In the genomic region with DNA sequence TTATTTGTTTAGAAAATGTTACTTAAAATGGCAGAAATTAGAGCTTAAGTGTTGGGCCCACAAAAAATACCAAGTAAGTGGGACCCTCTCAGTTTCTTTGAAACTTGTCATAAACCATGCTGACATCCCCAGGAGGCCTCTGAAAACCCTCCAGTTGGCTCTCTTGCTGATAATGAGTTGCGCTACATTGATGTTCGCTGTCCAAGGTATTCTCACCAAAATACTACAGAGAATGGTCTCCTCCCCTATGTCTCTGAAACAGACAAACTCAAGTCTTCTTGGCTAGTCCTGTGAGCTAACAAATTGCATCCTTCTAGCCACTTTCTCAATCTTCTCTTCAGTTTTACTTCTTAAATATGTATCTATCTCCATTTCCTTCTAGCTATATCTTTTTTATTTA, we compare ENCODE assay signal across 18 cellular contexts.
DNase-seq lines count a peak whose midpoint lies in the region; ATAC-seq and TF ChIP-seq lines count a peak whose summit lies in the region.
"Had no signal": no experiment of that assay in that cellular context is flagged by ENCODE, and none has a peak within 500 bp of the region (broad histone marks: within the 10 kb centered on the region; RNA-seq: fewer than 3 reads in every experiment).

No MANE protein-coding gene starts in this region.

- H4K20me1 ChIP-seq in HCT116 (ENCODE audit: insufficient read depth) (no peaks in the 10 kb centered on the region), neural progenitor cell (ENCODE audit: low read depth) (no peaks in the 10 kb centered on the region)

- no peak for TF ChIP-seq CTCF in HCT116 (IDR thresholded peaks at IDR 0.05 in 2 of 3, conservative IDR thresholded peaks at IDR 0.05 in 1 of 3; ENCODE audit: borderline replicate concordance in 1 of 3, insufficient read depth in 1 of 3, low read depth in 2 of 3, low read length in 2 of 3)
- no peak for TF ChIP-seq CTCF in NB4 (IDR thresholded peaks at IDR 0.05; ENCODE audit: low read depth, low read length)
- no peak for TF ChIP-seq CTCF in epithelial cell of esophagus (IDR thresholded peaks at IDR 0.05; ENCODE audit: insufficient read depth, low read depth, low read length, missing control alignments)
- TF ChIP-seq CTCF in neural progenitor cell (IDR thresholded peaks at IDR 0.05), result no peak

- H3K9ac ChIP-seq in HCT116 (ENCODE audit: low read length), result no peak overlapping the region
- H3K9ac ChIP-seq in neural progenitor cell, result no peak overlapping the region

- H3F3A ChIP-seq in neural progenitor cell (ENCODE audit: low read depth), result peaks cover 12% of the 10 kb centered on the region

- no peak overlapping the region for H3K4me3 ChIP-seq in HCT116 (replicated peaks in 1 of 2; ENCODE audit: low read depth in 1 of 2, low read length in 2 of 2)
- H3K4me3 ChIP-seq in NB4 (ENCODE audit: low read depth, low read length), result no peak overlapping the region
- H3K4me3 ChIP-seq in epithelial cell of esophagus (ENCODE audit: low read length), result no peak overlapping the region
- H3K4me3 ChIP-seq in neural progenitor cell, result no peak overlapping the region
- H3K4me3 ChIP-seq: body of pancreas, lung had no signal

- peaks cover 41 to 83% of the 10 kb centered on the region in 2 experiments for H3K4me1 ChIP-seq in HCT116 (ENCODE audit: control insufficient read depth in 1 of 2, insufficient read depth in 2 of 2, low read length in 2 of 2)
- H3K4me1 ChIP-seq in neural progenitor cell, result peaks cover 22% of the 10 kb centered on the region

- H2AFZ ChIP-seq in HCT116 (ENCODE audit: low read depth, low read length, poor library complexity, severe bottlenecking) (no peak overlapping the region), neural progenitor cell (replicated peaks) (no peak overlapping the region)

- TF ChIP-seq POLR2A in HCT116 (IDR thresholded peaks at IDR 0.05; ENCODE audit: borderline replicate concordance, extremely low read depth, insufficient read depth, insufficient read length) (no peak), NB4 (IDR thresholded peaks at IDR 0.05; ENCODE audit: extremely low read depth, insufficient read length) (no peak)

- H3K27ac ChIP-seq in HCT116 (ENCODE audit: low read depth, low read length), result peak overlapping the region; percentile 93; the same call in 1 of the 2 replicates
- H3K27ac ChIP-seq in neural progenitor cell, result no peak overlapping the region
- H3K27ac ChIP-seq: VCaP had no signal

- H3K9me2 ChIP-seq in HCT116 (ENCODE audit: insufficient read depth), result no peaks in the 10 kb centered on the region

- H3K9me3 Mint-ChIP-seq in neural progenitor cell, result no peaks in the 10 kb centered on the region
- H3K9me3 Mint-ChIP-seq: activated CD4-positive, alpha-beta memory T cell treated with anti-CD3 and anti-CD28 coated beads, Interleukin-2, amount 10 ng/mL, durations not matched to agents 7 days and 5 days; activated naive CD4-positive, alpha-beta T cell treated with anti-CD3 and anti-CD28 coated beads, Interleukin-2, amount 50 U/mL, for 24 hours; activated T-cell treated with anti-CD3 and anti-CD28 coated beads, Interleukin-2, amount 50 U/mL, for 4 hours; dendritic cell treated with granulocyte-macrophage colony-stimulating factor and Interleukin-4, amounts not matched to agents 40 ng/mL and 50 ng/mL, for 4 days; naive thymus-derived CD8-positive, alpha-beta T cell had no signal

- H3K9me3 ChIP-seq in HCT116 (ENCODE audit: control insufficient read depth in 1 of 2, insufficient read depth in 1 of 2, low read depth in 1 of 2, low read length in 2 of 2) (no peaks in the 10 kb centered on the region), neural progenitor cell (ENCODE audit: low read depth) (no peaks in the 10 kb centered on the region)
- H3K9me3 ChIP-seq: body of pancreas had no signal

- BruUV-seq in HCT116 (replicated peaks; lab: Mats Ljungman, UMichigan), result no TSS peak

- H3K79me2 ChIP-seq in HCT116 (ENCODE audit: insufficient read depth, low read length), result no peaks in the 10 kb centered on the region; the same call in 1 of the 2 replicates
- no peaks in the 10 kb centered on the region for H3K79me2 ChIP-seq in neural progenitor cell (ENCODE audit: low read depth)

- no peaks in the 10 kb centered on the region for H3K27me3 Mint-ChIP-seq in neural progenitor cell (ENCODE audit: insufficient read depth, low read depth)
- H3K27me3 Mint-ChIP-seq: activated CD4-positive, alpha-beta memory T cell treated with anti-CD3 and anti-CD28 coated beads, Interleukin-2, amount 10 ng/mL, durations not matched to agents 7 days and 5 days; dendritic cell treated with granulocyte-macrophage colony-stimulating factor and Interleukin-4, amounts not matched to agents 40 ng/mL and 50 ng/mL, for 4 days had no signal

- no peaks in the 10 kb centered on the region for H3K27me3 ChIP-seq in HCT116 (ENCODE audit: insufficient read depth, low read length)
- H3K27me3 ChIP-seq in neural progenitor cell, result no peaks in the 10 kb centered on the region
- H3K27me3 ChIP-seq: body of pancreas had no signal

- CTCF ChIA-PET in HCT116 (lab: Charles Lee), result no interaction called here

- RAD21 ChIA-PET in HCT116 (lab: Charles Lee; ENCODE audit: low non-redundant PET in 1 of 2, low total read pairs in 2 of 2, uncharacterized antibody in 2 of 2, unreplicated experiment in 2 of 2), result no interaction called here

- H3K36me3 ChIP-seq in HCT116 (ENCODE audit: control insufficient read depth in 1 of 2, insufficient read depth in 2 of 2, low read length in 2 of 2), result no peaks in the 10 kb centered on the region; a peak in 1 of 4 replicates
- H3K36me3 ChIP-seq in neural progenitor cell, result no peaks in the 10 kb centered on the region

- no peak overlapping the region for H3K27ac Mint-ChIP-seq in neural progenitor cell
- H3K27ac Mint-ChIP-seq: activated CD4-positive, alpha-beta memory T cell treated with anti-CD3 and anti-CD28 coated beads, Interleukin-2, amount 10 ng/mL, durations not matched to agents 7 days and 5 days; activated naive CD4-positive, alpha-beta T cell treated with anti-CD3 and anti-CD28 coated beads, Interleukin-2, amount 50 U/mL, for 24 hours; dendritic cell treated with granulocyte-macrophage colony-stimulating factor and Interleukin-4, amounts not matched to agents 40 ng/mL and 50 ng/mL, for 4 days; naive thymus-derived CD8-positive, alpha-beta T cell had no signal

- TF ChIP-seq RAD21 in HCT116 (IDR thresholded peaks at IDR 0.05; ENCODE audit: low read depth), result no peak

- no peak for DNase-seq in HCT116 (ENCODE audit: low read depth, low spot score)
- DNase-seq in NB4 (ENCODE audit: low read depth), result peak; percentile 66
- DNase-seq in epithelial cell of esophagus (ENCODE audit: low read depth), result peak; percentile 27
- DNase-seq in neural progenitor cell (ENCODE audit: low spot score), result peak; percentile 36
- no peak for DNase-seq in activated T-cell treated with anti-CD3 and anti-CD28 coated beads, Interleukin-2, amount 50 U/mL, for 1 hour
- DNase-seq: activated CD4-positive, alpha-beta memory T cell treated with anti-CD3 and anti-CD28 coated beads, Interleukin-2, amount 10 ng/mL, durations not matched to agents 7 days and 5 days; activated T-cell treated with anti-CD3 and anti-CD28 coated beads, Interleukin-2, amount 50 U/mL, for 4 hours; body of pancreas; Karpas-422; naive thymus-derived CD8-positive, alpha-beta T cell; NCI-H146; stimulated activated CD4-positive, alpha-beta T cell treated with anti-CD3 and anti-CD28 coated beads, Interleukin-12 subunit alpha, Interleukin-12 subunit beta, amount 100 ng/mL, for 4 hours had no signal

- intact Hi-C loops in HCT116 (cut with micrococcal nuclease), result no loop called here

- POLR2A ChIA-PET in HCT116 (lab: Charles Lee), result no interaction called here

- H3K4me2 ChIP-seq in HCT116 (ENCODE audit: low read length), result no peak overlapping the region
- H3K4me2 ChIP-seq in neural progenitor cell, result no peak overlapping the region

- H3K4me1 Mint-ChIP-seq in neural progenitor cell, result peaks cover 15% of the 10 kb centered on the region
- H3K4me1 Mint-ChIP-seq: activated CD4-positive, alpha-beta memory T cell treated with anti-CD3 and anti-CD28 coated beads, Interleukin-2, amount 10 ng/mL, durations not matched to agents 7 days and 5 days; activated naive CD4-positive, alpha-beta T cell treated with anti-CD3 and anti-CD28 coated beads, Interleukin-2, amount 50 U/mL, for 24 hours; naive thymus-derived CD8-positive, alpha-beta T cell had no signal

- no peaks in the 10 kb centered on the region for H3K36me3 Mint-ChIP-seq in neural progenitor cell
- H3K36me3 Mint-ChIP-seq: activated naive CD4-positive, alpha-beta T cell treated with anti-CD3 and anti-CD28 coated beads, Interleukin-2, amount 50 U/mL, for 24 hours; naive thymus-derived CD8-positive, alpha-beta T cell had no signal

- H3K4me3 Mint-ChIP-seq in neural progenitor cell, result no peak overlapping the region
- H3K4me3 Mint-ChIP-seq: activated CD4-positive, alpha-beta memory T cell treated with anti-CD3 and anti-CD28 coated beads, Interleukin-2, amount 10 ng/mL, durations not matched to agents 7 days and 5 days; activated naive CD4-positive, alpha-beta T cell treated with anti-CD3 and anti-CD28 coated beads, Interleukin-2, amount 50 U/mL, for 24 hours; activated T-cell treated with anti-CD3 and anti-CD28 coated beads, Interleukin-2, amount 50 U/mL, for 4 hours; dendritic cell treated with granulocyte-macrophage colony-stimulating factor and Interleukin-4, amounts not matched to agents 40 ng/mL and 50 ng/mL, for 4 days; naive thymus-derived CD8-positive, alpha-beta T cell had no signal

- no peak for ATAC-seq in HCT116
- ATAC-seq in GM19324 (IDR thresholded peaks at IDR 0.05; ENCODE audit: low FRiP score, unreplicated experiment), result no peak
- no peak for ATAC-seq in GM19397 (IDR thresholded peaks at IDR 0.05; ENCODE audit: unreplicated experiment)
- ATAC-seq: activated T-cell treated with anti-CD3 and anti-CD28 coated beads, Interleukin-2, amount 50 U/mL, for 4 hours; body of pancreas; naive thymus-derived CD8-positive, alpha-beta T cell had no signal

TF ChIP-seq in HCT116, 20 proteins besides CTCF, POLR2A, EP300 and RAD21 (continues in another document):
- TF ChIP-seq ZFX (IDR thresholded peaks at IDR 0.05), result no peak

Comparison
In these comparisons a context has a peak if more than half of its experiments do, and no peak if none do; other contexts are left out.
1. DNase-seq: peak in NB4 (single experiment), epithelial cell of esophagus (single experiment) and neural progenitor cell (single experiment); none in HCT116 (single experiment) and activated T-cell treated with anti-CD3 and anti-CD28 coated beads, Interleukin-2, amount 50 U/mL, for 1 hour (single experiment).